In the genomic region with DNA sequence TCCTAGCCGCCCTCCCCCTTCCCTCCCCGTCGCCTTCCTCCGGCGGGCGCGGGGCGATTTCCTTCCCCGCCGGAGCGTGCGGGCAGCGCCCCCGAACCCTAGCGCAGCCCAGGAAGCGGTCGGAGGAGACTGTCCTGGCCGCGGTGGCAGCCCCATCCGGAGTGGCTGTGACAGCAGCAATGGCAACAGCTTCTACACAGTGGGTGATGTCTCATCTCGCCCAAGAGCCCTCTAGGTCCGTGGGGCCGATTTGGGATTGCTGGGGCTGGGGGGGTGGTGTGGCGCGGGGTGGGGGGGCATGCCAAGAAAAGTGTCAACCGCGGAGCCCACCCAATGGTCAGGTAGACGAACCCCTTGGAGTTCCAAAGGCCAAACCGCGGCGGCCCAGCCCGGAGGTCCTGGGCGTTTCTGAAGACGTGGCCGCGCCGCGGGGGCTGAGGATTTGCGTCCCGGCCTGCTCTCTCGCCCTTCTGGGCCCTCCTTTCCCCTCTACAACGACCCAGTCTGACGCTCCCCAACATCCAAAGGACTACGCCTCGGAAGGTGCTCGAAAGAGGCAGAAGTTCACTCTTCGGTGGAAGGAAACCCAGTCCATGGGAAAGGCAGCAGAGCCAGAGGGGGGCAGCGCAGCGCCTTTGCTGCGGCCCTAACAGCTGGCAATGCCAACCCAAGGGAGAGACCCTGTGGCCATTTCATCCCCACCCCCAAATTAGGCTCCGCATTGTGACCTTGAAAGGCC, we compare ENCODE assay signal across 8 cellular contexts. TPM values are rescaled to one million over a fixed set of nuclear protein-coding genes. Genes with fewer than 3 reads are reported as not detected.
DNase-seq lines count a peak whose midpoint lies in the region; ATAC-seq and TF ChIP-seq lines count a peak whose summit lies in the region.

No MANE protein-coding gene starts in this region.

- peaks cover 97% of the 10 kb centered on the region for H3K27me3 ChIP-seq in GM23338 (ENCODE audit: insufficient read depth)
- no peaks in the 10 kb centered on the region for H3K27me3 ChIP-seq in right cardiac atrium (ENCODE audit: control insufficient read depth, insufficient read depth)
- no peaks in the 10 kb centered on the region for H3K27me3 ChIP-seq in skeletal muscle satellite cell (ENCODE audit: control insufficient read depth, insufficient read depth, low read length)

- no peaks in the 10 kb centered on the region for H3K79me2 ChIP-seq in GM23338 (replicated peaks; ENCODE audit: insufficient read depth)

- DNase-seq in GM23338 (ENCODE audit: low spot score) (peak; percentile 61), T-helper 17 cell (no peak), right cardiac atrium (peak in 2 of 3 donors; percentile 58 to 76), NCI-H510A (lab: John Stamatoyannopoulos, UW) (no peak), NCI-H510A treated with DMSO at 0.1 percent for 48 hours (lab: John Stamatoyannopoulos, UW) (no peak), Kasumi-1 (lab: John Stamatoyannopoulos, UW) (no peak)

- peak in 1 of 2 experiments; percentile 20; a peak in 2 of 4 replicates for TF ChIP-seq CTCF in GM23338 (conservative IDR thresholded peaks at IDR 0.05; ENCODE audit: low read depth in 2 of 2)

- H3K36me3 Mint-ChIP-seq in GM23338 (ENCODE audit: low read depth) (no peaks in the 10 kb centered on the region), T-helper 17 cell (ENCODE audit: low read depth) (peaks cover 2% of the 10 kb centered on the region)

- H3K4me1 ChIP-seq in GM23338 (ENCODE audit: insufficient read depth) (peaks cover 63% of the 10 kb centered on the region), right cardiac atrium (ENCODE audit: control insufficient read depth, insufficient read depth, low read length) (no peaks in the 10 kb centered on the region), skeletal muscle satellite cell (ENCODE audit: control insufficient read depth, insufficient read depth, low read length) (peaks cover 24% of the 10 kb centered on the region)

- intact Hi-C loops in right cardiac atrium (cut with DNase I) = no loop called here

- H4K20me1 ChIP-seq in GM23338 (replicated peaks; ENCODE audit: insufficient read depth) = peaks cover 11% of the 10 kb centered on the region; the same call in 1 of the 2 replicates

- peak; percentile 29 for ATAC-seq in GM23338
- no peak for ATAC-seq in T-helper 17 cell
- peak; percentile 8 to 45 for ATAC-seq in right cardiac atrium
- ATAC-seq in HG02571 (IDR thresholded peaks at IDR 0.05; ENCODE audit: unreplicated experiment) = no peak

- no peaks in the 10 kb centered on the region; the same call in 2 of the 3 replicates for H3K9me3 Mint-ChIP-seq in GM23338

- H3K27me3 Mint-ChIP-seq in GM23338 (ENCODE audit: insufficient read depth, low read depth, poor library complexity) = peaks cover 84% of the 10 kb centered on the region
- peaks cover 50% of the 10 kb centered on the region for H3K27me3 Mint-ChIP-seq in T-helper 17 cell

- peak overlapping the region; percentile 70 for H3K4me3 Mint-ChIP-seq in GM23338
- H3K4me3 Mint-ChIP-seq in T-helper 17 cell = peak overlapping the region; percentile 77

- H3F3A ChIP-seq in GM23338 (replicated peaks; ENCODE audit: low read depth) = peaks cover 9% of the 10 kb centered on the region

- peak overlapping the region; percentile 66 for H3K4me3 ChIP-seq in GM23338
- peak overlapping the region; percentile 66 for H3K4me3 ChIP-seq in right cardiac atrium (ENCODE audit: low read length)
- H3K4me3 ChIP-seq in skeletal muscle satellite cell (ENCODE audit: low read length) = peak overlapping the region; percentile 99

- H3K4me2 ChIP-seq in GM23338 (peak overlapping the region; percentile 75), skeletal muscle satellite cell (ENCODE audit: low read length) (peak overlapping the region; percentile 91)

- H3K27ac Mint-ChIP-seq in GM23338 = no peak overlapping the region
- no peak overlapping the region for H3K27ac Mint-ChIP-seq in T-helper 17 cell

- H3K27ac ChIP-seq in GM23338 (ENCODE audit: low read depth) (no peak overlapping the region), right cardiac atrium (ENCODE audit: low read length) (no peak overlapping the region)

- WGBS in right cardiac atrium = 3% methylated on average over 51 of the region's 51 CpGs

- H3K4me1 Mint-ChIP-seq in GM23338 (peaks cover 42% of the 10 kb centered on the region), T-helper 17 cell (peaks cover 4% of the 10 kb centered on the region)

- H3K9me3 ChIP-seq in T-helper 17 cell (ENCODE audit: control insufficient read depth, low read length, poor library complexity, severe bottlenecking) = no peaks in the 10 kb centered on the region
- no peaks in the 10 kb centered on the region for H3K9me3 ChIP-seq in right cardiac atrium (ENCODE audit: control insufficient read depth, low read length)
- no peaks in the 10 kb centered on the region for H3K9me3 ChIP-seq in skeletal muscle satellite cell (replicated peaks; ENCODE audit: low read length)

- no peak overlapping the region for H2AFZ ChIP-seq in GM23338

- no peaks in the 10 kb centered on the region for H3K9me2 ChIP-seq in GM23338 (ENCODE audit: insufficient read depth)

- H3K36me3 ChIP-seq in GM23338 (ENCODE audit: insufficient read depth) = no peaks in the 10 kb centered on the region
- H3K36me3 ChIP-seq in skeletal muscle satellite cell (ENCODE audit: insufficient read depth, low read length) = peaks cover 15% of the 10 kb centered on the region

- peak overlapping the region; percentile 96 for H3K9ac ChIP-seq in skeletal muscle satellite cell (ENCODE audit: low read depth, low read length)

TF ChIP-seq in GM23338, 12 proteins besides CTCF, POLR2A, EP300 and RAD21:
- TF ChIP-seq EZH2 (IDR thresholded peaks at IDR 0.05; ENCODE audit: low read depth, unreplicated experiment) (no peak), EZH2phosphoT487 (IDR thresholded peaks at IDR 0.05; ENCODE audit: unreplicated experiment) (peak; percentile 40)

RNA-seq across cellular contexts. Expression of gene TWIST1, which starts 0.6 kb away (rescaled TPM):
- 0.12 and 0.24 TPM in 2 replicates for total RNA-seq in GM23338 (2014; rRNA removed; shearing (Covaris generic))
- polyA plus RNA-seq in GM23338 (2016; fragmentation: Nextera tagmentation; extraction: Ambion mirVana) (0.24 and 0.35 TPM in 2 replicates), right cardiac atrium (3.6 TPM)
- total RNA-seq in T-helper 17 cell (not detected), right cardiac atrium (1 to 10 TPM; 2.3 to 4.4 (median 3.2) TPM)
- total RNA-seq in skeletal muscle satellite cell (2012; rRNA removed) = 37.5 and 41.9 TPM in 2 replicates

RNA-seq across cellular contexts. Expression of gene FERD3L, which starts 27.2 kb away (rescaled TPM):
- total RNA-seq in GM23338 (2014; rRNA removed; shearing (Covaris generic)) = not detected in 2 replicates
- not detected in 2 replicates for polyA plus RNA-seq in GM23338 (2016; fragmentation: Nextera tagmentation; extraction: Ambion mirVana)
- total RNA-seq in T-helper 17 cell = not detected
- total RNA-seq in right cardiac atrium = not detected
- not detected for polyA plus RNA-seq in right cardiac atrium
- total RNA-seq in skeletal muscle satellite cell (2012; rRNA removed) = not detected in 2 replicates

Comparison
In these comparisons a context has a peak if more than half of its experiments do, and no peak if none do; other contexts are left out.
1. ATAC-seq: peak in GM23338 (single experiment) and right cardiac atrium (2 of 2); none in T-helper 17 cell (single experiment) and HG02571 (single experiment).
2. DNase-seq: peak in GM23338 (single experiment) and right cardiac atrium (2 of 3); none in T-helper 17 cell (0 of 3), NCI-H510A (single experiment), NCI-H510A treated with DMSO at 0.1 percent for 48 hours (single experiment) and Kasumi-1 (0 of 2).
3. Peak in every context shown above with its lines, with median percentiles within 50 percentile points of each other: H3K4me3 ChIP-seq.